13 cellular contexts compared by ENCODE assay signal in the genomic region with DNA sequence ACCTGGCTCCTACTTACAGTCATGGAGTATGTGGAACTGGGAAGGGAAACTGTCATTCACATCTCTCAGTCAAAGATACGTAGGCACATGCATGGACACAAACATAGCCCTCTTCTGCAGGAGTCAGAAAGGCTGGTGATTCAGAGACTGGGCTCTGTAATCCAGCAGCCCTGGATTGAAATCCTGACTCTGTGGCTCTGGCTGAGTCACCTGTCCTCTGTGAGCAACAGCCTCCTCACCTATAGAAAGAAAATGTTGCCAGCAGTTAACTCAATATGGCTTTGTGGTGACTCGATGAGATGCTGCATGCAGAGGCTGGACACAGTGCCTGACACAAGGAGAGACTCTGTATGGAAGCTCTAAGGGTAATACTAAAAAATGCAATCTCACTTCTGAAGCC. TPM values are rescaled to one million over a fixed set of nuclear protein-coding genes. Genes with fewer than 3 reads are reported as not detected.
DNase-seq lines count a peak whose midpoint lies in the region; ATAC-seq, FAIRE-seq and TF ChIP-seq lines count a peak whose summit lies in the region.
"Had no signal": no experiment of that assay in that cellular context is flagged by ENCODE, and none has a peak within 500 bp of the region (broad histone marks: within the 10 kb centered on the region; RNA-seq: fewer than 3 reads in every experiment).

No MANE protein-coding gene starts in this region.

- H3K9me3 Mint-ChIP-seq in type B pancreatic cell: no peaks in the 10 kb centered on the region
- H3K9me3 Mint-ChIP-seq: neural progenitor cell had no signal

- no peak for ATAC-seq in HepG2
- no peak for ATAC-seq in right lobe of liver
- ATAC-seq in left cardiac atrium: no peak

- H3K4me2 ChIP-seq in HepG2 (ENCODE audit: low read depth, low read length) (peak overlapping the region; percentile 10), hepatocyte (no peak overlapping the region)
- H3K4me2 ChIP-seq: neural progenitor cell had no signal

- no peak overlapping the region for H3K4me3 Mint-ChIP-seq in type B pancreatic cell
- H3K4me3 Mint-ChIP-seq: neural progenitor cell had no signal

- H3K9me3 ChIP-seq in HepG2 (ENCODE audit: low read length) (no peaks in the 10 kb centered on the region), right lobe of liver (no peaks in the 10 kb centered on the region), hepatocyte (ENCODE audit: low read depth) (no peaks in the 10 kb centered on the region), vagina (no peaks in the 10 kb centered on the region)
- H3K9me3 ChIP-seq: HAP-1 had no signal

- no peak overlapping the region for H3K27ac ChIP-seq in HepG2 (ENCODE audit: extremely low read length, insufficient read depth, low read length)
- no peak overlapping the region for H3K27ac ChIP-seq in right lobe of liver
- H3K27ac ChIP-seq in hepatocyte: peak overlapping the region; percentile 98
- H3K27ac ChIP-seq in vagina: no peak overlapping the region
- H3K27ac ChIP-seq: neural progenitor cell had no signal

- H3K36me3 ChIP-seq in HepG2 (replicated peaks in 1 of 2; ENCODE audit: control insufficient read depth in 1 of 2, insufficient read depth in 2 of 2, low read length in 2 of 2) (no peaks in the 10 kb centered on the region), right lobe of liver (no peaks in the 10 kb centered on the region), hepatocyte (replicated peaks; ENCODE audit: insufficient read depth, low read depth) (no peaks in the 10 kb centered on the region), vagina (no peaks in the 10 kb centered on the region)
- H3K36me3 ChIP-seq: HAP-1, neural progenitor cell had no signal

- H3K4me3 ChIP-seq in HepG2 (replicated peaks in 1 of 3; ENCODE audit: insufficient read depth in 1 of 3, low read depth in 2 of 3, low read length in 3 of 3): no peak overlapping the region
- no peak overlapping the region for H3K4me3 ChIP-seq in right lobe of liver
- H3K4me3 ChIP-seq in hepatocyte: no peak overlapping the region
- no peak overlapping the region for H3K4me3 ChIP-seq in vagina
- H3K4me3 ChIP-seq: HAP-1, neural progenitor cell had no signal

- FAIRE-seq in HepG2 (lab: Jason Lieb, UNC): no peak

- H2AFZ ChIP-seq in HepG2 (ENCODE audit: low read length) (no peak overlapping the region), hepatocyte (no peak overlapping the region)
- H2AFZ ChIP-seq: neural progenitor cell had no signal

- TF ChIP-seq EP300 in HepG2 (IDR thresholded peaks at IDR 0.05; ENCODE audit: low read depth in 2 of 2, low read length in 2 of 2): no peak
- TF ChIP-seq EP300 in HepG2 (CRISPR knock-in tag; IDR thresholded peaks at IDR 0.05; ENCODE audit: borderline replicate concordance): no peak

- H3K27me3 Mint-ChIP-seq in type B pancreatic cell: no peaks in the 10 kb centered on the region

- 0% methylated on average over 1 of the region's 2 CpGs for WGBS in HepG2 (ENCODE audit: low lambda C conversion rate)
- 93% methylated on average over 2 of the region's 2 CpGs for WGBS in right lobe of liver (ENCODE audit: insufficient coverage, low coverage, low lambda C conversion rate, missing lambda C conversion rate)
- 87% methylated on average over 2 of the region's 2 CpGs for WGBS in hepatocyte (ENCODE audit: low lambda C conversion rate, missing lambda C conversion rate)

- TF ChIP-seq POLR2A in HepG2 (IDR thresholded peaks at IDR 0.05; ENCODE audit: insufficient read depth in 1 of 2, low read depth in 2 of 2, low read length in 2 of 2) (no peak), right lobe of liver (IDR thresholded peaks at IDR 0.05) (no peak), vagina (IDR thresholded peaks at IDR 0.05) (no peak)

- in situ Hi-C loops in HepG2 (cut with HindIII; ENCODE audit: extremely low pct_ligation_motif_present, low pct_unique_long_range_greater_than_20kb): no loop called here

- no peaks in the 10 kb centered on the region for H3K36me3 Mint-ChIP-seq in type B pancreatic cell
- H3K36me3 Mint-ChIP-seq: neural progenitor cell had no signal

- no peak for TF ChIP-seq RAD21 in HepG2 (CRISPR knock-in tag; IDR thresholded peaks at IDR 0.05)

- H3K9ac ChIP-seq in HepG2 (ENCODE audit: insufficient read depth, low read depth, low read length): no peak overlapping the region
- H3K9ac ChIP-seq: neural progenitor cell had no signal

- TF ChIP-seq CTCF in HepG2 (CRISPR knock-in tag; IDR thresholded peaks at IDR 0.05) (no peak), right lobe of liver (IDR thresholded peaks at IDR 0.05) (no peak), hepatocyte (IDR thresholded peaks at IDR 0.05; ENCODE audit: poor library complexity) (no peak), type B pancreatic cell (conservative IDR thresholded peaks at IDR 0.05) (no peak), vagina (IDR thresholded peaks at IDR 0.05) (no peak)

- POLR2A ChIA-PET in HepG2 (lab: Yijun Ruan, JAX): interaction anchor here (2.9 kb wide), 2 partner anchors 20 to 31 kb away, joined by 29 to 31 read pairs; no protein-coding TSS in a partner anchor

- BruUV-seq in HepG2 (replicated peaks; lab: Mats Ljungman, UMichigan): no TSS peak

- H3K4me1 Mint-ChIP-seq in type B pancreatic cell (ENCODE audit: unreplicated experiment): no peaks in the 10 kb centered on the region

- H3K27me3 ChIP-seq in HepG2 (ENCODE audit: control insufficient read depth in 1 of 2, insufficient read depth in 2 of 2, low read length in 2 of 2) (peaks cover 2 to 12% of the 10 kb centered on the region in 2 experiments; a peak in 4 of 5 replicates), right lobe of liver (no peaks in the 10 kb centered on the region), hepatocyte (no peaks in the 10 kb centered on the region), vagina (no peaks in the 10 kb centered on the region)
- H3K27me3 ChIP-seq: neural progenitor cell had no signal

- H4K20me1 ChIP-seq in HepG2 (ENCODE audit: insufficient read depth, low read length): no peaks in the 10 kb centered on the region
- H4K20me1 ChIP-seq in hepatocyte (ENCODE audit: insufficient read depth, poor library complexity, severe bottlenecking): no peaks in the 10 kb centered on the region

- CTCF ChIA-PET in HepG2 (lab: Yijun Ruan, JAX; ENCODE audit: low intra/inter-chr PET ratio, low total read pairs): no interaction called here

- H3K79me2 ChIP-seq in HepG2 (ENCODE audit: insufficient read depth, low read length): no peaks in the 10 kb centered on the region
- no peaks in the 10 kb centered on the region for H3K79me2 ChIP-seq in hepatocyte

- DNase-seq in HepG2 (ENCODE audit: low spot score) (no peak), right lobe of liver (no peak), RPMI7951 (ENCODE audit: low read depth) (peak; percentile 26), hepatocyte (ENCODE audit: low spot score) (peak; percentile 52), type B pancreatic cell (ENCODE audit: extremely low spot score, unreplicated experiment) (no peak), HuH-7.5 (ENCODE audit: low spot score) (no peak), left cardiac atrium (no peak), vagina (ENCODE audit: extremely low spot score in 2 of 2) (no peak)
- DNase-seq: cortex of kidney, NCI-H2081 treated with DMSO at 0.1 percent for 48 hours, Right ventricle myocardium superior had no signal

- peak overlapping the region; percentile 20 for H3K27ac Mint-ChIP-seq in type B pancreatic cell
- H3K27ac Mint-ChIP-seq: neural progenitor cell had no signal

- H3K4me1 ChIP-seq in HepG2 (ENCODE audit: insufficient read depth, low read length): peaks cover 72% of the 10 kb centered on the region
- peaks cover 0 to 35% (median 18%) of the 10 kb centered on the region in 4 donors for H3K4me1 ChIP-seq in right lobe of liver
- H3K4me1 ChIP-seq in hepatocyte (ENCODE audit: insufficient read depth): peaks cover 39% of the 10 kb centered on the region
- H3K4me1 ChIP-seq in vagina: peaks cover 37% of the 10 kb centered on the region
- H3K4me1 ChIP-seq: neural progenitor cell had no signal

- intact Hi-C loops in HepG2 (cut with micrococcal nuclease; ENCODE audit: unreplicated experiment) (no loop called here), right lobe of liver (cut with DNase I) (no loop called here), left cardiac atrium (cut with DNase I) (loop anchor here in 1 of 2 donors (10.0 kb wide), 1 partner anchor 139 kb away; no protein-coding TSS in a partner anchor), vagina (cut with DNase I) (no loop called here)

- H3K9me2 ChIP-seq in hepatocyte (replicated peaks; ENCODE audit: insufficient read depth): no peaks in the 10 kb centered on the region

TF ChIP-seq in HepG2, 621 proteins besides CTCF, POLR2A, EP300 and RAD21 (continues in another document):
- TF ChIP-seq FOSL2 (CRISPR knock-in tag; IDR thresholded peaks at IDR 0.05) (0 out of 2 replicates have a peak, but pooled peaks have one; percentile 4), ZNF619 (CRISPR knock-in tag; IDR thresholded peaks at IDR 0.05) (no peak)

RNA-seq across cellular contexts. Expression of gene CDKN2AIPNL, which starts 23.8 kb away (rescaled TPM):
- total RNA-seq in HepG2 (2016; rRNA removed; fragmentation: Illumina TruSeq; extraction: Trizol): 46.5 and 51.2 TPM in 2 replicates
- total RNA-seq in HepG2 (2016; cell fraction: cytosol; rRNA removed; fragmentation: Illumina TruSeq; extraction: Trizol; ENCODE audit: low read depth): 43.9 and 45.2 TPM in 2 replicates
- 51.0 and 57.6 TPM in 2 replicates for total RNA-seq in HepG2 (2016; cell fraction: insoluble cytoplasmic fraction; rRNA removed; fragmentation: Illumina TruSeq; extraction: Trizol)
- 82.5 and 85.3 TPM in 2 replicates for total RNA-seq in HepG2 (2016; cell fraction: membrane; rRNA removed; fragmentation: Illumina TruSeq; extraction: Trizol)
- total RNA-seq in HepG2 (2016; cell fraction: nucleus; rRNA removed; fragmentation: Illumina TruSeq; extraction: Trizol): 16.1 and 18.5 TPM in 2 replicates
- polyA plus RNA-seq in HepG2 (2011; rRNA removed): 13.5 and 17.4 TPM in 2 replicates
- 15.3 and 17.9 TPM in 2 replicates for polyA plus RNA-seq in HepG2 (2011; cell fraction: cytosol; rRNA removed)
- 3.4 and 4.0 TPM in 2 replicates for polyA plus RNA-seq in HepG2 (2011; cell fraction: nucleus; rRNA removed)
- 16.4 and 22.9 TPM in 2 replicates for polyA plus RNA-seq in HepG2 (2012)
- polyA plus RNA-seq in HepG2 (2016; cell fraction: cytosol; fragmentation: Illumina TruSeq; extraction: Trizol; ENCODE audit: low read depth): 45.6 and 53.1 TPM in 2 replicates
- polyA plus RNA-seq in HepG2 (2016; cell fraction: insoluble cytoplasmic fraction; fragmentation: Illumina TruSeq; extraction: Trizol; ENCODE audit: low read depth): 52.5 and 57.0 TPM in 2 replicates
- 72.1 and 73.9 TPM in 2 replicates for polyA plus RNA-seq in HepG2 (2016; cell fraction: membrane; fragmentation: Illumina TruSeq; extraction: Trizol; ENCODE audit: low read depth)
- polyA plus RNA-seq in HepG2 (2016; cell fraction: nucleus; fragmentation: Illumina TruSeq; extraction: Trizol; ENCODE audit: insufficient read depth, low read depth): 25.5 and 28.1 TPM in 2 replicates
- polyA minus RNA-seq in HepG2 (2011; rRNA and poly(A)+ RNA removed; ENCODE audit: low replicate concordance): 7.8 TPM in 2 replicates
- 5.6 and 10.3 TPM in 2 replicates for polyA minus RNA-seq in HepG2 (2011; cell fraction: cytosol; rRNA and poly(A)+ RNA removed)
- polyA minus RNA-seq in HepG2 (2011; cell fraction: nucleus; rRNA and poly(A)+ RNA removed): 5.3 and 6.8 TPM in 2 replicates
- total RNA-seq in right lobe of liver: 10 to 100 TPM in 2 of 6 experiments, 1 to 10 TPM in 4; 5.1 to 10.8 (median 7.8) TPM
- total RNA-seq in RPMI7951 (2014; rRNA removed; shearing (Covaris generic)): 48.3 and 60.4 TPM in 2 replicates
- total RNA-seq in hepatocyte: 24.1 and 34.4 TPM in 2 replicates
- 29.9 and 30.0 TPM in 2 replicates for polyA plus RNA-seq in hepatocyte
- total RNA-seq in type B pancreatic cell (ENCODE audit: low replicate concordance): 24.4 and 28.7 TPM in 2 replicates
- total RNA-seq in left cardiac atrium: 10 to 100 TPM; 29.1 to 34.4 TPM
- 18.4 TPM for total RNA-seq in vagina

Comparison
In these comparisons a context has a peak if more than half of its experiments do, and no peak if none do; other contexts are left out.
1. DNase-seq: peak in RPMI7951 (single experiment) and hepatocyte (single experiment); none in HepG2 (single experiment), right lobe of liver (0 of 3), type B pancreatic cell (single experiment), HuH-7.5 (single experiment), left cardiac atrium (single experiment) and vagina (0 of 2).